In the genomic region with DNA sequence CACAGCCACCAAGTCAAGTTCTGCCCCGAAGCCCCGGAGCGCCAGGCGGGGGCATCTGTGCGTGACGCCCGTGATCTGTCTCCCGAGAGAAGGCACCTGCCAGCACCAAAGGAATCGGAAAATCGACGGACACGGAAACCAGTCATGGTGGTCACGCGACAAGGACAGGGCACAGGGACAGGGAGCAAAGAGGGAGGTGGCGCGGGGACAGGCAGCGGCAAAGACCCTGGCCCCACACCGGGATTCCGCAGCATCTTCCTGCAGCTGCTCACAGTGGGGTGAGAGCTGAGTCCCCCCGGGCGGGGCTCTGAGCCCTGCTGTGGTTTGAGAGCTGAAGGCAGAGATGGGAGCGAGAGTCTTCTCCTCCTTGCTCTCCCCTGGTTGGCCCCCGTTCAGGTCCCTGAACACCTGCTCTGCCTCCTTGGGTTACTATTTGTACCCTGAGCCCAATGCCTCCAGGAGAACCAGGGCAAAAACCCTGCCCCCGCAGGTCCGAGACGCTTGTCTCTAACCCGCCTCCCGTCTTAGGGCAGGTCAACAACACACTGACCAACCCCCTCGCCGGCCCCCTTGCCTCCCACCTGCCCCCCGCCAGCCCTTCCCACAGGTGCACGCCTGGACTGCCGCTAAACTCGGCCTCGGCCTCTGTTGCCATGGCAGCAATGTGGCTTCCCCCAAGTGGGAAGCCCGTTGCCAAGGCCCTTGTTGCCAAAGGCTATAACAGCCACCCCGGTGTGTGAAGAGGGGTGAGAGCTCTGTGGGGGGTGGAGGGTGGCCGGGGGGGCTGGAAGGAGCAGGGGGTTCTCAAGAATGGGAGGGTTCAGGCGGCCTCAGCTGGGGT, we compare ENCODE assay signal across 8 cellular contexts. TPM values are rescaled to one million over a fixed set of nuclear protein-coding genes. Genes with fewer than 3 reads are reported as not detected.
DNase-seq lines count a peak whose midpoint lies in the region; ATAC-seq and TF ChIP-seq lines count a peak whose summit lies in the region.
"Had no signal": no experiment of that assay in that cellular context is flagged by ENCODE, and none has a peak within 500 bp of the region (broad histone marks: within the 10 kb centered on the region; RNA-seq: fewer than 3 reads in every experiment).

No MANE protein-coding gene starts in this region.

- TF ChIP-seq CTCF in DND-41 (IDR thresholded peaks at IDR 0.05; ENCODE audit: borderline replicate concordance, extremely low read depth, low read length, poor library complexity, severe bottlenecking): no peak
- TF ChIP-seq CTCF in body of pancreas (IDR thresholded peaks at IDR 0.05): no peak

- H3K14ac ChIP-seq in neuronal stem cell (ENCODE audit: low read length): peak overlapping the region; percentile 95

- DNase-seq in DND-41 (no peak), NAMALWA (ENCODE audit: low spot score) (peak; percentile 47), body of pancreas (peak in 2 of 4 donors; percentile 31 to 44), neuronal stem cell (ENCODE audit: low spot score) (no peak), SK-N-DZ (ENCODE audit: low spot score) (no peak), HT-29 (ENCODE audit: low spot score) (no peak), globus pallidus (ENCODE audit: low spot score) (no peak)

- H3K4me1 ChIP-seq in DND-41 (ENCODE audit: insufficient read depth, low read length) (peaks cover 7% of the 10 kb centered on the region), body of pancreas (peaks cover 22% of the 10 kb centered on the region), neuronal stem cell (ENCODE audit: control insufficient read depth in 2 of 2, insufficient read depth in 1 of 2, low read depth in 1 of 2, low read length in 2 of 2) (peaks cover 9 to 29% of the 10 kb centered on the region in 2 donors)

- H3K27me3 ChIP-seq in DND-41 (ENCODE audit: insufficient read depth, low read length, poor library complexity) (peaks cover 15% of the 10 kb centered on the region), body of pancreas (no peaks in the 10 kb centered on the region), neuronal stem cell (ENCODE audit: control insufficient read depth in 3 of 3, insufficient read depth in 3 of 3, low read depth in 1 of 3, low read length in 3 of 3) (no peaks in the 10 kb centered on the region)

- H3K79me1 ChIP-seq in neuronal stem cell (ENCODE audit: low read depth, low read length): peaks cover 4% of the 10 kb centered on the region

- H3K9me3 ChIP-seq in DND-41 (ENCODE audit: insufficient read depth, low read length, severe bottlenecking): no peaks in the 10 kb centered on the region
- H3K9me3 ChIP-seq in body of pancreas: peaks cover 0 to 4% (median 0%) of the 10 kb centered on the region in 3 donors
- H3K9me3 ChIP-seq in neuronal stem cell (replicated peaks in 1 of 2; ENCODE audit: control insufficient read depth in 2 of 2, insufficient read depth in 1 of 2, low read depth in 1 of 2, low read length in 2 of 2): peaks cover 0 to 6% of the 10 kb centered on the region in 2 donors
- H3K9me3 ChIP-seq: HAP-1 had no signal

- no peak for TF ChIP-seq POLR2A in body of pancreas (IDR thresholded peaks at IDR 0.05)

- H3K23ac ChIP-seq in neuronal stem cell (ENCODE audit: low read depth, low read length, poor library complexity): peak overlapping the region; percentile 94

- no peak overlapping the region for H3K4ac ChIP-seq in neuronal stem cell (ENCODE audit: low read length)

- H2BK12ac ChIP-seq in neuronal stem cell (ENCODE audit: low read length): peak overlapping the region; percentile 81

- H2BK120ac ChIP-seq in neuronal stem cell (ENCODE audit: low read depth, low read length): no peak overlapping the region

- H3K4me3 ChIP-seq in DND-41 (ENCODE audit: low read depth in 1 of 2, low read length in 2 of 2): no peak overlapping the region
- H3K4me3 ChIP-seq in body of pancreas: no peak overlapping the region
- H3K4me3 ChIP-seq in neuronal stem cell (ENCODE audit: low read length in 2 of 2): no peak overlapping the region
- H3K4me3 ChIP-seq: HAP-1 had no signal

- H3K36me3 ChIP-seq in DND-41 (ENCODE audit: insufficient read depth, low read length): no peaks in the 10 kb centered on the region
- no peaks in the 10 kb centered on the region for H3K36me3 ChIP-seq in body of pancreas (replicated peaks in 1 of 2; ENCODE audit: insufficient read depth in 1 of 2, low read depth in 2 of 2)
- H3K36me3 ChIP-seq in neuronal stem cell (replicated peaks in 1 of 2; ENCODE audit: control insufficient read depth in 2 of 2, insufficient read depth in 2 of 2, low read length in 2 of 2): peaks cover 6% of the 10 kb centered on the region in 2 donors
- H3K36me3 ChIP-seq: HAP-1 had no signal

- peaks cover 6% of the 10 kb centered on the region; the same call in 1 of the 2 replicates for H4K20me1 ChIP-seq in DND-41 (ENCODE audit: insufficient read depth, low read length)

- H3K9ac ChIP-seq in DND-41 (ENCODE audit: low read depth, low read length) (no peak overlapping the region), neuronal stem cell (ENCODE audit: low read depth, low read length, poor library complexity) (no peak overlapping the region)

- intact Hi-C loops in body of pancreas (cut with DNase I): no loop called here

- H3K4me2 ChIP-seq in DND-41 (ENCODE audit: insufficient read depth, low read length) (peak overlapping the region; percentile 48), neuronal stem cell (ENCODE audit: insufficient read depth, low read length, poor library complexity, severe bottlenecking) (no peak overlapping the region)

- H4K8ac ChIP-seq in neuronal stem cell (ENCODE audit: low read depth, low read length): no peak overlapping the region

- no peaks in the 10 kb centered on the region for H3K79me2 ChIP-seq in DND-41 (ENCODE audit: insufficient read depth, low read length)

- H2AK5ac ChIP-seq in neuronal stem cell (ENCODE audit: low read depth, low read length): peak overlapping the region; percentile 93

- H2BK5ac ChIP-seq in neuronal stem cell (ENCODE audit: low read length): no peak overlapping the region

- no peak overlapping the region for H3K27ac ChIP-seq in DND-41 (ENCODE audit: low read length)
- H3K27ac ChIP-seq in body of pancreas: peak overlapping the region in 3 of 4 donors; percentile 43 to 70 (median 61)
- no peak overlapping the region for H3K27ac ChIP-seq in neuronal stem cell (replicated peaks; ENCODE audit: low read length)

- 34 to 39% methylated on average over 20 to 36 of the region's 39 CpGs for WGBS in body of pancreas, 2 donors
- no CpG with 5 or more reads among the region's 39 CpGs for WGBS in neuronal stem cell (ENCODE audit: extremely low coverage in 2 of 2, insufficient read length in 2 of 2, insufficient replicate concordance in 1 of 2), 2 donors

- H2AFZ ChIP-seq in DND-41 (ENCODE audit: low read depth, low read length): peak overlapping the region; percentile 24; the same call in 1 of the 2 replicates
- H2AFZ ChIP-seq in neuronal stem cell (ENCODE audit: low read length): no peak overlapping the region

- peak; percentile 33; the same call in 1 of the 3 replicates for ATAC-seq in DND-41 (ENCODE audit: insufficient read depth, low read depth)
- ATAC-seq in body of pancreas: no peak

- no peak overlapping the region for H4K91ac ChIP-seq in neuronal stem cell (ENCODE audit: low read depth, low read length, poor library complexity)

- H2BK15ac ChIP-seq in neuronal stem cell (ENCODE audit: low read length): peak overlapping the region; percentile 65

- H3K18ac ChIP-seq in neuronal stem cell (ENCODE audit: low read length): peak overlapping the region; percentile 87

RNA-seq across cellular contexts. Expression of gene ABR, which starts 56.2 kb away (rescaled TPM):
- 10 to 100 TPM; 32.4 to 46.8 TPM for total RNA-seq in body of pancreas
- polyA plus RNA-seq in neuronal stem cell (2013, experiment 1 of 2): 53.3 TPM
- 57.2 TPM for polyA plus RNA-seq in neuronal stem cell (2013, experiment 2 of 2)
- 17.6 and 19.4 TPM in 2 replicates for polyA plus RNA-seq in SK-N-DZ (2014; cell fraction: cytosol; rRNA removed)
- 13.4 and 20.1 TPM in 2 replicates for polyA plus RNA-seq in SK-N-DZ (2014; cell fraction: nucleus; rRNA removed)
- total RNA-seq in HT-29 (2014; rRNA removed; shearing (Covaris generic)): 54.9 and 85.2 TPM in 2 replicates

Comparison
In these comparisons a context has a peak if more than half of its experiments do, and no peak if none do; other contexts are left out.
1. H3K27ac ChIP-seq: peak in body of pancreas (3 of 4); none in DND-41 (single experiment) and neuronal stem cell (single experiment).